ENCODE assay signal across 9 cellular contexts in the genomic region with DNA sequence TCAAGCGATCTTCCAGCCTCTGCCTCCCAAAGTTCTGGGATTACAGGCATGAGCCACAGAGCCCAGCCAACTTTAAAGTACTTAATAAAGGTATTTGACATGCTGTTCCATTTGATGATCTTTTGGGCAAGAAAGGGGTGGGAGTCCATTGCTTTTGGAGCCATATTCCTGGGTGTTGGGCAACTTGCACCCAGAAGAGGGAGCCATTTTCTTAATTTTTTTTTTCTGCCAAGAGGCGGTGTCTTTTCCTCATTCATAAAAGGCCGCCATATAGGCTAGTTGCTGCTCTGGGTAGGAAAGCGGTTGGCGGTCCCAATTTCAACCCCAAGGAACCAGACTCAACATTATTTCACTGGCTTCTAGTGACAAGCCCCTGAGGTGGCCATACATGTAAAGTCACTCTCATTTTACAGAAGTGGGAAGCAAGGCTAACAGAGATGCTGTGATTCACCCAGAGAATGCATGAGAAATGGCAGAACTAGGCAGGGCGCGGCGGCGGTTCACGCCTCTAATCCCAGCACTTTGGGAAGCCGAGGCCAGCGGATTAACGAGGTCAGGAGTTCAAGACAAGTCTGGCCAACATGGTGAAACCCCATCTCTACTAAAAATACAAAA.
DNase-seq lines count a peak whose midpoint lies in the region; ATAC-seq, FAIRE-seq and TF ChIP-seq lines count a peak whose summit lies in the region.
"Had no signal": no experiment of that assay in that cellular context is flagged by ENCODE, and none has a peak within 500 bp of the region (broad histone marks: within the 10 kb centered on the region; RNA-seq: fewer than 3 reads in every experiment).

No MANE protein-coding gene starts in this region.

- CTCF ChIA-PET in activated CD8-positive, alpha-beta T cell treated with anti-CD3 and anti-CD28 coated beads for 36 hours (lab: Charles Lee), result no interaction called here
- CTCF ChIA-PET in activated CD8-positive, alpha-beta T cell treated with anti-CD3 and anti-CD28 coated beads, Interleukin-2, amount 10 ng/mL, durations not matched to agents 7 days and 5 days (lab: Charles Lee), result no interaction called here
- CTCF ChIA-PET in H1 (lab: Charles Lee; ENCODE audit: partially characterized antibody), result interaction anchor here (0.6 to 2.6 kb wide), 16 partner anchors 10 to 223 kb away, joined by 3 to 9 read pairs (median 4); no protein-coding TSS in a partner anchor
- CTCF ChIA-PET in CD4-positive, alpha-beta T cell (lab: Charles Lee), result no interaction called here

- no peak overlapping the region for H2BK120ac ChIP-seq in H1 (replicated peaks; ENCODE audit: low read depth, low read length)

- no peaks in the 10 kb centered on the region for H3K9me3 ChIP-seq in H1 (ENCODE audit: insufficient read depth in 2 of 2, low read depth in 1 of 2, low read length in 1 of 2)
- H3K9me3 ChIP-seq in CD4-positive, alpha-beta T cell (ENCODE audit: control insufficient read depth, low read length), result no peaks in the 10 kb centered on the region

- intact Hi-C loops in activated CD8-positive, alpha-beta T cell treated with anti-CD3 and anti-CD28 coated beads for 36 hours (cut with micrococcal nuclease), result no loop called here
- intact Hi-C loops in CD4-positive, alpha-beta T cell (cut with DNase I, micrococcal nuclease), result no loop called here

- TF ChIP-seq EP300 in H1 (IDR thresholded peaks at IDR 0.05; ENCODE audit: borderline replicate concordance in 1 of 2, low read depth in 2 of 2, low read length in 2 of 2), result no peak

- H4K5ac ChIP-seq in H1 (ENCODE audit: insufficient read length, low read depth, low read length), result no peak overlapping the region

- no peaks in the 10 kb centered on the region for H3K36me3 Mint-ChIP-seq in activated CD8-positive, alpha-beta T cell treated with anti-CD3 and anti-CD28 coated beads for 36 hours (ENCODE audit: low read depth)
- H3K36me3 Mint-ChIP-seq in activated CD8-positive, alpha-beta T cell treated with anti-CD3 and anti-CD28 coated beads, Interleukin-2, amount 10 ng/mL, durations not matched to agents 7 days and 5 days (ENCODE audit: low read depth), result no peaks in the 10 kb centered on the region
- H3K36me3 Mint-ChIP-seq in CD4-positive, alpha-beta T cell (ENCODE audit: low read depth), result no peaks in the 10 kb centered on the region
- H3K36me3 Mint-ChIP-seq in natural killer cell treated with Interleukin-12 subunit alpha and Interleukin-12 subunit beta and Interleukin-15 and Interleukin-18, amount 100 ng/mL, for 72 hours, result no peaks in the 10 kb centered on the region

- H3K18ac ChIP-seq in H1 (ENCODE audit: extremely low read depth, low read length), result no peak overlapping the region

- H4K8ac ChIP-seq in H1 (ENCODE audit: extremely low read depth, insufficient read depth, low read length), result no peak overlapping the region

- no peak overlapping the region for H3K9ac ChIP-seq in H1 (replicated peaks in 1 of 4; ENCODE audit: extremely low read depth in 1 of 4, low read depth in 3 of 4, low read length in 3 of 4)

- H3K27ac Mint-ChIP-seq in activated CD8-positive, alpha-beta T cell treated with anti-CD3 and anti-CD28 coated beads for 36 hours, result no peak overlapping the region
- H3K27ac Mint-ChIP-seq in activated CD8-positive, alpha-beta T cell treated with anti-CD3 and anti-CD28 coated beads, Interleukin-2, amount 10 ng/mL, durations not matched to agents 7 days and 5 days, result no peak overlapping the region
- H3K27ac Mint-ChIP-seq in CD4-positive, alpha-beta T cell, result no peak overlapping the region
- no peak overlapping the region for H3K27ac Mint-ChIP-seq in natural killer cell treated with Interleukin-12 subunit alpha and Interleukin-12 subunit beta and Interleukin-15 and Interleukin-18, amount 100 ng/mL, for 72 hours
- H3K27ac Mint-ChIP-seq: CD8-positive, alpha-beta memory T cell had no signal

- no peak overlapping the region for H3K4ac ChIP-seq in H1 (replicated peaks; ENCODE audit: insufficient read length, low read depth, low read length)

- H2BK15ac ChIP-seq in H1 (ENCODE audit: low read length), result no peak overlapping the region

- H3K4me1 ChIP-seq in H1 (replicated peaks in 1 of 4; ENCODE audit: control insufficient read depth in 3 of 4, insufficient read depth in 4 of 4, low read length in 3 of 4), result peaks cover 0 to 7% (median 2%) of the 10 kb centered on the region in 4 experiments; a peak in 3 of 7 replicates

- no peaks in the 10 kb centered on the region for H3K79me2 ChIP-seq in H1 (ENCODE audit: control insufficient read depth in 1 of 2, insufficient read depth in 2 of 2, low read length in 2 of 2)

- WGBS in H1 (ENCODE audit: extremely low coverage in 1 of 2, insufficient coverage in 1 of 2, insufficient read length in 1 of 2, insufficient replicate concordance in 2 of 2, low coverage in 1 of 2, low lambda C conversion rate in 2 of 2, missing lambda C conversion rate in 1 of 2), 2 experiments, result 78% methylated on average over 13 of the region's 13 CpGs; no CpG with 5 or more reads in 1 of the 2 experiments

- DNase-seq in activated CD8-positive, alpha-beta T cell treated with anti-CD3 and anti-CD28 coated beads for 36 hours, result no peak
- no peak for DNase-seq in activated CD8-positive, alpha-beta T cell treated with anti-CD3 and anti-CD28 coated beads, Interleukin-2, amount 10 ng/mL, durations not matched to agents 7 days and 5 days
- peak; percentile 10 for DNase-seq in NCI-H82 treated with DMSO at 0.1 percent for 48 hours (lab: John Stamatoyannopoulos, UW; ENCODE audit: unreplicated experiment)
- peak; percentile 5 to 56 for DNase-seq in H1 (ENCODE audit: low read depth in 1 of 2, low spot score in 2 of 2)
- peak; percentile 1 for DNase-seq in skeletal muscle cell (ENCODE audit: low read depth)
- DNase-seq in CD4-positive, alpha-beta T cell, result no peak
- DNase-seq in natural killer cell treated with Interleukin-12 subunit alpha and Interleukin-12 subunit beta and Interleukin-15 and Interleukin-18, amount 100 ng/mL, for 72 hours (ENCODE audit: low spot score), result no peak
- no peak for DNase-seq in GM19238 (ENCODE audit: insufficient read length, low spot score)
- DNase-seq: CD8-positive, alpha-beta memory T cell had no signal

- no peak overlapping the region for H3K4me2 ChIP-seq in H1 (ENCODE audit: insufficient read depth in 1 of 2, low read depth in 2 of 2, low read length in 2 of 2)

- H3K23ac ChIP-seq in H1 (ENCODE audit: insufficient read length), result no peak overlapping the region

- H3K56ac ChIP-seq in H1 (replicated peaks; ENCODE audit: insufficient read length, low read depth, low read length), result no peak overlapping the region

- POLR2A ChIA-PET in activated CD8-positive, alpha-beta T cell treated with anti-CD3 and anti-CD28 coated beads for 36 hours (lab: Charles Lee), result no interaction called here
- POLR2A ChIA-PET in activated CD8-positive, alpha-beta T cell treated with anti-CD3 and anti-CD28 coated beads, Interleukin-2, amount 10 ng/mL, durations not matched to agents 7 days and 5 days (lab: Charles Lee), result interaction anchor here (0.6 kb wide), 1 partner anchor 27 kb away, joined by 4 read pairs; no protein-coding TSS in a partner anchor
- POLR2A ChIA-PET in H1 (lab: Charles Lee; ENCODE audit: partially characterized antibody), result no interaction called here
- POLR2A ChIA-PET in CD4-positive, alpha-beta T cell (lab: Charles Lee), result no interaction called here

- no peaks in the 10 kb centered on the region for H3K4me1 Mint-ChIP-seq in activated CD8-positive, alpha-beta T cell treated with anti-CD3 and anti-CD28 coated beads for 36 hours (ENCODE audit: low read depth)
- no peaks in the 10 kb centered on the region for H3K4me1 Mint-ChIP-seq in activated CD8-positive, alpha-beta T cell treated with anti-CD3 and anti-CD28 coated beads, Interleukin-2, amount 10 ng/mL, durations not matched to agents 7 days and 5 days (ENCODE audit: low read depth)
- no peaks in the 10 kb centered on the region for H3K4me1 Mint-ChIP-seq in CD4-positive, alpha-beta T cell (ENCODE audit: low read depth)
- H3K4me1 Mint-ChIP-seq in natural killer cell treated with Interleukin-12 subunit alpha and Interleukin-12 subunit beta and Interleukin-15 and Interleukin-18, amount 100 ng/mL, for 72 hours (ENCODE audit: low read depth in 2 of 2), result no peaks in the 10 kb centered on the region
- H3K4me1 Mint-ChIP-seq: CD8-positive, alpha-beta memory T cell had no signal

- H4K91ac ChIP-seq in H1 (replicated peaks; ENCODE audit: insufficient read length, low read length), result no peak overlapping the region

- FAIRE-seq in H1 (lab: Jason Lieb, UNC), result peak; percentile 48

- no peak overlapping the region for H2BK5ac ChIP-seq in H1 (ENCODE audit: low read depth, low read length)

- H2AK5ac ChIP-seq in H1 (ENCODE audit: low read depth, low read length), result no peak overlapping the region

- H3K9me3 Mint-ChIP-seq in activated CD8-positive, alpha-beta T cell treated with anti-CD3 and anti-CD28 coated beads for 36 hours, result no peaks in the 10 kb centered on the region
- no peaks in the 10 kb centered on the region for H3K9me3 Mint-ChIP-seq in activated CD8-positive, alpha-beta T cell treated with anti-CD3 and anti-CD28 coated beads, Interleukin-2, amount 10 ng/mL, durations not matched to agents 7 days and 5 days (ENCODE audit: insufficient read depth)
- peaks cover 2% of the 10 kb centered on the region for H3K9me3 Mint-ChIP-seq in CD4-positive, alpha-beta T cell
- no peaks in the 10 kb centered on the region for H3K9me3 Mint-ChIP-seq in natural killer cell treated with Interleukin-12 subunit alpha and Interleukin-12 subunit beta and Interleukin-15 and Interleukin-18, amount 100 ng/mL, for 72 hours

- H3K4me3 Mint-ChIP-seq in activated CD8-positive, alpha-beta T cell treated with anti-CD3 and anti-CD28 coated beads for 36 hours, result no peak overlapping the region
- no peak overlapping the region for H3K4me3 Mint-ChIP-seq in activated CD8-positive, alpha-beta T cell treated with anti-CD3 and anti-CD28 coated beads, Interleukin-2, amount 10 ng/mL, durations not matched to agents 7 days and 5 days
- H3K4me3 Mint-ChIP-seq in CD4-positive, alpha-beta T cell, result no peak overlapping the region
- H3K4me3 Mint-ChIP-seq in natural killer cell treated with Interleukin-12 subunit alpha and Interleukin-12 subunit beta and Interleukin-15 and Interleukin-18, amount 100 ng/mL, for 72 hours, result no peak overlapping the region
- H3K4me3 Mint-ChIP-seq: CD8-positive, alpha-beta memory T cell had no signal

- no peaks in the 10 kb centered on the region for H3K27me3 ChIP-seq in H1 (replicated peaks in 1 of 4; ENCODE audit: control insufficient read depth in 3 of 4, extremely low read depth in 1 of 4, insufficient read depth in 3 of 4, low read length in 3 of 4)
- H3K27me3 ChIP-seq in CD4-positive, alpha-beta T cell (ENCODE audit: control insufficient read depth, insufficient read depth, low read length), result peaks cover 8% of the 10 kb centered on the region

- no peak overlapping the region for H3K27ac ChIP-seq in H1 (ENCODE audit: low read depth, low read length)
- no peak overlapping the region for H3K27ac ChIP-seq in CD4-positive, alpha-beta T cell (ENCODE audit: low read depth, low read length)

- H3K27me3 Mint-ChIP-seq in activated CD8-positive, alpha-beta T cell treated with anti-CD3 and anti-CD28 coated beads for 36 hours, result peaks cover 7% of the 10 kb centered on the region
- no peaks in the 10 kb centered on the region for H3K27me3 Mint-ChIP-seq in activated CD8-positive, alpha-beta T cell treated with anti-CD3 and anti-CD28 coated beads, Interleukin-2, amount 10 ng/mL, durations not matched to agents 7 days and 5 days (ENCODE audit: low read depth)
- H3K27me3 Mint-ChIP-seq in CD4-positive, alpha-beta T cell, result peaks cover 37% of the 10 kb centered on the region
- H3K27me3 Mint-ChIP-seq in natural killer cell treated with Interleukin-12 subunit alpha and Interleukin-12 subunit beta and Interleukin-15 and Interleukin-18, amount 100 ng/mL, for 72 hours, result peaks cover 0 to 11% of the 10 kb centered on the region in 2 donors

- no peak for ATAC-seq in activated CD8-positive, alpha-beta T cell treated with anti-CD3 and anti-CD28 coated beads for 36 hours
- ATAC-seq in activated CD8-positive, alpha-beta T cell treated with anti-CD3 and anti-CD28 coated beads, Interleukin-2, amount 10 ng/mL, durations not matched to agents 7 days and 5 days, result no peak
- ATAC-seq in CD4-positive, alpha-beta T cell (ENCODE audit: poor library complexity), result no peak
- no peak for ATAC-seq in natural killer cell treated with Interleukin-12 subunit alpha and Interleukin-12 subunit beta and Interleukin-15 and Interleukin-18, amount 100 ng/mL, for 72 hours

- H2AFZ ChIP-seq in H1 (ENCODE audit: low read length), result no peak overlapping the region

- peaks cover 0 to 2% of the 10 kb centered on the region in 2 experiments for H4K20me1 ChIP-seq in H1 (replicated peaks in 1 of 2; ENCODE audit: control insufficient read depth in 1 of 2, insufficient read depth in 2 of 2, low read length in 2 of 2)

- TF ChIP-seq POLR2A in H1 (IDR thresholded peaks at IDR 0.05; ENCODE audit: control extremely low read depth in 1 of 2, low read depth in 2 of 2, low read length in 2 of 2), result no peak

- no peak overlapping the region for H3K14ac ChIP-seq in H1 (ENCODE audit: insufficient read length)

- TF ChIP-seq CTCF in activated CD8-positive, alpha-beta T cell treated with anti-CD3 and anti-CD28 coated beads for 36 hours (IDR thresholded peaks at IDR 0.05), result peak; percentile 25
- peak; percentile 20 to 75 (median 61) for TF ChIP-seq CTCF in H1 (IDR thresholded peaks at IDR 0.05; ENCODE audit: control extremely low read depth in 1 of 3, insufficient read depth in 1 of 3, low read depth in 1 of 3, low read length in 3 of 3)
- no peak for TF ChIP-seq CTCF in CD4-positive, alpha-beta T cell (IDR thresholded peaks at IDR 0.05)

- H3K79me1 ChIP-seq in H1 (ENCODE audit: low read depth, low read length), result no peaks in the 10 kb centered on the region

- no peaks in the 10 kb centered on the region for H3K36me3 ChIP-seq in H1 (ENCODE audit: control insufficient read depth in 2 of 4, insufficient read depth in 4 of 4, low read length in 3 of 4)

- H2BK12ac ChIP-seq in H1 (ENCODE audit: low read depth, low read length), result no peak overlapping the region

- no peak overlapping the region for H2BK20ac ChIP-seq in H1 (ENCODE audit: low read length)

- TF ChIP-seq RAD21 in H1 (IDR thresholded peaks at IDR 0.05 in 1 of 2, conservative IDR thresholded peaks at IDR 0.05 in 1 of 2; ENCODE audit: low read depth in 2 of 2, low read length in 2 of 2), result peak; percentile 74 to 77

- H3K23me2 ChIP-seq in H1 (ENCODE audit: low read depth, low read length), result no peaks in the 10 kb centered on the region

- H3K4me3 ChIP-seq in H1 (ENCODE audit: extremely low read depth in 1 of 4, insufficient read depth in 2 of 4, low read depth in 3 of 4, low read length in 4 of 4) (no peak overlapping the region), skeletal muscle cell (ENCODE audit: low read depth, low read length) (no peak overlapping the region)

Comparison
In these comparisons a context has a peak if more than half of its experiments do, and no peak if none do; other contexts are left out.
1. DNase-seq: peak in NCI-H82 treated with DMSO at 0.1 percent for 48 hours (single experiment), H1 (2 of 2) and skeletal muscle cell (single experiment); none in activated CD8-positive, alpha-beta T cell treated with anti-CD3 and anti-CD28 coated beads for 36 hours (single experiment), activated CD8-positive, alpha-beta T cell treated with anti-CD3 and anti-CD28 coated beads, Interleukin-2, amount 10 ng/mL, durations not matched to agents 7 days and 5 days (single experiment), CD4-positive, alpha-beta T cell (0 of 10), natural killer cell treated with Interleukin-12 subunit alpha and Interleukin-12 subunit beta and Interleukin-15 and Interleukin-18, amount 100 ng/mL, for 72 hours (single experiment) and GM19238 (single experiment).